Comparison of ENCODE assay signal across 1 cellular context in the genomic region with DNA sequence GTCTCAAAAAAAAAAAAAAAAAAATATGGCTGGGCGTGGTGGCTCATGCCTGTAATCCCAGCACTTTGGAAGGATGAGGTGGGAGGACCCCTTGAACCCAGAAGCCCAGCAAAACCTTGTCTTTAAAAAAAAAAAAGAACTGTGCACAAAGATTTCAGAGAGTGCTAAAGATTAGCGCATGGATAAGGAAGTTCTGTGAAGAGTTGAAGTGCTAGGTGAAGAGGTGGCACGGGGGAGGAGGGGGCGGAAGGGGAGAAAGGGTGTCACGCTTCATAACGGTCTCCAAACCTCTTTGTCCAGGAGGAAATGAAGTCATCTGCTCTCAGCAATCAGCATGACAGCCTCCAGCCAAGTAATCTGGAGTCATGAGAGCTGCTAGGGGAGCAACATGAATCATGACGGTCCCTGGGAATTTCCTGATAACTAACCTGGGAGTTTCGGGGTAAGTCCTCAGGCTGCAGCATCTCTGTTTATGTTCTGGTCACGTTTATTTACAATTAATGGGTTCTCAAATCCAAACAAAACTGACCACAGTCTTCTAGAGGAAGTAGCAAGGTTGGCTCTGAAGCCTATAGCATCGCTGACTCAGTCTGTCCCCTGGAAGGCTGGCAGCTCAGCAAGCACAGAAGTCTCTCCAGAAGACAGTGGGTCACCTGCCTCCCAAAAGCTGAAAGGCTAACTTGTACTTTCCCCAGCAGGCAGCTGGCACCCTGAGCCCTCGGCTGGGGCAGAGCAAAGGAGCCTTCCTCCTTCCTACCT.
TF ChIP-seq lines count a peak whose summit lies in the region.

No MANE protein-coding gene starts in this region.

TF ChIP-seq in GM23338, 12 proteins besides CTCF, POLR2A, EP300 and RAD21 (continued from another document):
- TF ChIP-seq, protein P1, sequence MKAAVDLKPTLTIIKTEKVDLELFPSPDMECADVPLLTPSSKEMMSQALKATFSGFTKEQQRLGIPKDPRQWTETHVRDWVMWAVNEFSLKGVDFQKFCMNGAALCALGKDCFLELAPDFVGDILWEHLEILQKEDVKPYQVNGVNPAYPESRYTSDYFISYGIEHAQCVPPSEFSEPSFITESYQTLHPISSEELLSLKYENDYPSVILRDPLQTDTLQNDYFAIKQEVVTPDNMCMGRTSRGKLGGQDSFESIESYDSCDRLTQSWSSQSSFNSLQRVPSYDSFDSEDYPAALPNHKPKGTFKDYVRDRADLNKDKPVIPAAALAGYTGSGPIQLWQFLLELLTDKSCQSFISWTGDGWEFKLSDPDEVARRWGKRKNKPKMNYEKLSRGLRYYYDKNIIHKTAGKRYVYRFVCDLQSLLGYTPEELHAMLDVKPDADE (IDR thresholded peaks at IDR 0.05): no peak
- TF ChIP-seq JUNB (IDR thresholded peaks at IDR 0.05; ENCODE audit: unreplicated experiment): no peak
- TF ChIP-seq NANOG (IDR thresholded peaks at IDR 0.05; ENCODE audit: borderline replicate concordance): no peak
- TF ChIP-seq ZNF114 (CRISPR knock-in tag; IDR thresholded peaks at IDR 0.05): no peak
- TF ChIP-seq STAT1 (IDR thresholded peaks at IDR 0.05; ENCODE audit: unreplicated experiment): no peak
- TF ChIP-seq, protein P2, sequence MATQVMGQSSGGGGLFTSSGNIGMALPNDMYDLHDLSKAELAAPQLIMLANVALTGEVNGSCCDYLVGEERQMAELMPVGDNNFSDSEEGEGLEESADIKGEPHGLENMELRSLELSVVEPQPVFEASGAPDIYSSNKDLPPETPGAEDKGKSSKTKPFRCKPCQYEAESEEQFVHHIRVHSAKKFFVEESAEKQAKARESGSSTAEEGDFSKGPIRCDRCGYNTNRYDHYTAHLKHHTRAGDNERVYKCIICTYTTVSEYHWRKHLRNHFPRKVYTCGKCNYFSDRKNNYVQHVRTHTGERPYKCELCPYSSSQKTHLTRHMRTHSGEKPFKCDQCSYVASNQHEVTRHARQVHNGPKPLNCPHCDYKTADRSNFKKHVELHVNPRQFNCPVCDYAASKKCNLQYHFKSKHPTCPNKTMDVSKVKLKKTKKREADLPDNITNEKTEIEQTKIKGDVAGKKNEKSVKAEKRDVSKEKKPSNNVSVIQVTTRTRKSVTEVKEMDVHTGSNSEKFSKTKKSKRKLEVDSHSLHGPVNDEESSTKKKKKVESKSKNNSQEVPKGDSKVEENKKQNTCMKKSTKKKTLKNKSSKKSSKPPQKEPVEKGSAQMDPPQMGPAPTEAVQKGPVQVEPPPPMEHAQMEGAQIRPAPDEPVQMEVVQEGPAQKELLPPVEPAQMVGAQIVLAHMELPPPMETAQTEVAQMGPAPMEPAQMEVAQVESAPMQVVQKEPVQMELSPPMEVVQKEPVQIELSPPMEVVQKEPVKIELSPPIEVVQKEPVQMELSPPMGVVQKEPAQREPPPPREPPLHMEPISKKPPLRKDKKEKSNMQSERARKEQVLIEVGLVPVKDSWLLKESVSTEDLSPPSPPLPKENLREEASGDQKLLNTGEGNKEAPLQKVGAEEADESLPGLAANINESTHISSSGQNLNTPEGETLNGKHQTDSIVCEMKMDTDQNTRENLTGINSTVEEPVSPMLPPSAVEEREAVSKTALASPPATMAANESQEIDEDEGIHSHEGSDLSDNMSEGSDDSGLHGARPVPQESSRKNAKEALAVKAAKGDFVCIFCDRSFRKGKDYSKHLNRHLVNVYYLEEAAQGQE (IDR thresholded peaks at IDR 0.05; ENCODE audit: unreplicated experiment): no peak
- TF ChIP-seq EZH2 (IDR thresholded peaks at IDR 0.05; ENCODE audit: low read depth, unreplicated experiment): no peak
